Comparison of ENCODE assay signal across 1 cellular context in genomic region chr7:139094596-139094995, GRCh38.
TF ChIP-seq lines count a peak whose summit lies in the region.

No MANE protein-coding gene starts in this region.

TF ChIP-seq in IMR-90, 13 proteins besides CTCF, POLR2A, EP300 and RAD21 (continued from another document):
- no peak for TF ChIP-seq RCOR1 (IDR thresholded peaks at IDR 0.05; ENCODE audit: insufficient replicate concordance, low read length)
- TF ChIP-seq CHD1 (IDR thresholded peaks at IDR 0.05; ENCODE audit: low read depth, low read length) = no peak
- no peak for TF ChIP-seq MAZ (IDR thresholded peaks at IDR 0.05; ENCODE audit: borderline replicate concordance, low read depth, low read length)
- no peak for TF ChIP-seq RFX5 (IDR thresholded peaks at IDR 0.05; ENCODE audit: low read depth, low read length)
- TF ChIP-seq NFE2L2 (IDR thresholded peaks at IDR 0.05; ENCODE audit: low read depth, low read length) = no peak
- TF ChIP-seq BHLHE40 (IDR thresholded peaks at IDR 0.05; ENCODE audit: low read depth, low read length) = no peak
